ENCODE assay signal across 2 cellular contexts in the genomic region with DNA sequence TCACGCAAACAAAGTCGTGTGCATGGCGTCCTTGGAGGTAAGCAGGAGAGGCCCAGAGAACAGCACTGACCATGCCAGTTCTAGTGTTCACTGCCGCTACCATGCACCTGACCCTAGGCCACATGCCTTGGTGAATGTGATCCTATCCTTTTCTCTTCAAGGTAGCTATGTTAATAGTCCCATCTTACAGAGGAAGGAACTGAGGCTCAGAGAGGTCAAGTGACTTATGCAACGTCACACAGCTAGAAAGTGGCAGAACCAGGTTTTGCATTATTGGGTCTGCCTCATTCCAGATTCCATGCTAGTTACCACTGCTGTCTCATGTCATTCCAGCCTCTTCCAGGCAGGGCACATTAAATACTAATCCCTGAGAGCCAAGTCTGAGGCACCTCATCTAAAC.
TF ChIP-seq lines count a peak whose summit lies in the region.

No MANE protein-coding gene starts in this region.

TF ChIP-seq in HepG2, 621 proteins besides CTCF, POLR2A, EP300 and RAD21:
- TF ChIP-seq ZMYM3 (CRISPR knock-in tag; IDR thresholded peaks at IDR 0.05) (peak; percentile 46; the same call in 1 of the 2 replicates), ZNF768 (CRISPR knock-in tag; IDR thresholded peaks at IDR 0.05) (peak; percentile 88), LCORL (IDR thresholded peaks at IDR 0.05) (no peak), LCORL (CRISPR knock-in tag; IDR thresholded peaks at IDR 0.05) (no peak)

TF ChIP-seq in K562, 482 proteins besides CTCF, POLR2A, EP300 and RAD21:
- TF ChIP-seq ZFP36 (IDR thresholded peaks at IDR 0.05; ENCODE audit: low read depth, low read length, partially characterized antibody) (peak; percentile 78), SMARCA5 (IDR thresholded peaks at IDR 0.05) (peak; percentile 60; the same call in 1 of the 2 replicates), ADNP (tag; IDR thresholded peaks at IDR 0.05) (0 out of 2 replicates have a peak, but pooled peaks have one; percentile 32), FOS (IDR thresholded peaks at IDR 0.05; ENCODE audit: extremely low read depth, insufficient read length) (no peak), KDM1A (IDR thresholded peaks at IDR 0.05) (peak in 1 of 2 experiments; percentile 62; a peak in 2 of 4 replicates), BCOR (IDR thresholded peaks at IDR 0.05) (peak; percentile 88), RBM25 (IDR thresholded peaks at IDR 0.05; ENCODE audit: low read depth, low read length, severe bottlenecking) (peak; percentile 98), HOXB6 (CRISPR knock-in tag; IDR thresholded peaks at IDR 0.05; ENCODE audit: borderline replicate concordance) (no peak)
